8 cellular contexts compared by ENCODE assay signal in the genomic region with DNA sequence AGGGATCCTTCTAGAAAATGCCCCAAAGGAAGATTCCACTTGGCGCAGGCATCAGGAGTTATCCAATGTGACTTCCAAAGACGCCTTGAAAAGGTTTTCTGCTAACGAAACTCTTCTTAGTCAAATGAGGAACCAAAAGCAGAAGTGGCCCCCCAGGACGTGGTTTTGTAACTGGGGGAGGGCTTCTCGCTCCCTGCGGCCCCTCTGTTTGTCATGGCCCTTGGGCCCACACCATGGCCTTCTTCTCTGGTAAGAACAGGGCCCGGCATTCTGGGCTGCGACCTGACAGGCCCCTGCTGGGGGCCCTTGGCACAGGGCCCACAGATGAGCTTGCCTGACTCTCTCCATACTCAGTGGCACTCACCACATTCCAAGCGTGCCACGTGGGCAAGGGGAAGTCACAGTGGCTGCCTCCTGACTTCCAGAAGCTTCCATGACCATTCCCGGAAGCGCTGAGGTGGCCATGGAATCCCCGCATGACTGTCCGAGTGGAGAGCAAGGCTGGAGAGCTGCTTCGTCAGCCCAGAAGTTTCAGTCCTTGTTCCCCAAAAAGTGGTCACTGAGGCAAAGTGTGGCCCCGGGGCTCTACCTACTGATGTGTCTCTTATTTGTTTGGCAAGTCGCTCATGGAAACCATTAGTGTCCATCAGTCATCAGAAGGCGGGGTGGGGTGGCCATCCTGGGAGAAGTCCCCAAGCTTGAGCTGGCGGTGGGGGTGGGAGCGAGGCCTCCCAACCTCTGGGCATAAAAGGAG. TPM values are rescaled to one million over a fixed set of nuclear protein-coding genes. Genes with fewer than 3 reads are reported as not detected.
DNase-seq lines count a peak whose midpoint lies in the region; ATAC-seq and TF ChIP-seq lines count a peak whose summit lies in the region.

No MANE protein-coding gene starts in this region.

- peak; percentile 40 for ATAC-seq in GM21526 (IDR thresholded peaks at IDR 0.05; ENCODE audit: low FRiP score, unreplicated experiment)

- H3K4me1 ChIP-seq in Karpas-422 (ENCODE audit: low read length) (peaks cover 47% of the 10 kb centered on the region), breast epithelium (peaks cover 19 to 24% of the 10 kb centered on the region in 2 donors)

- H4K20me1 ChIP-seq in Karpas-422 (ENCODE audit: insufficient read depth, low read depth, low read length), result peaks cover 14% of the 10 kb centered on the region

- H3K27ac ChIP-seq in Karpas-422 (ENCODE audit: low read length), result peak overlapping the region; percentile 89
- peak overlapping the region; percentile 93 for H3K27ac ChIP-seq in breast epithelium

- no peaks in the 10 kb centered on the region for H3K9me2 ChIP-seq in Karpas-422 (replicated peaks; ENCODE audit: insufficient read depth, low read length)

- POLR2A ChIA-PET in GM10248 (lab: Yijun Ruan, JAX), result interaction anchor here (0.6 to 2.0 kb wide), 11 partner anchors 9 to 1325 kb away, joined by 3 to 11 read pairs (median 4); a partner anchor contains a TSS

- H3K9ac ChIP-seq in Karpas-422 (ENCODE audit: low read length), result peak overlapping the region; percentile 99

- H3K36me3 ChIP-seq in Karpas-422 (ENCODE audit: insufficient read depth, low read length), result peaks cover 13% of the 10 kb centered on the region
- no peaks in the 10 kb centered on the region for H3K36me3 ChIP-seq in breast epithelium

- no peak for TF ChIP-seq POLR2A in breast epithelium (IDR thresholded peaks at IDR 0.05)

- H3K9me3 ChIP-seq in Karpas-422 (ENCODE audit: low read length) (no peaks in the 10 kb centered on the region), breast epithelium (no peaks in the 10 kb centered on the region)

- H3K27me3 ChIP-seq in Karpas-422 (ENCODE audit: low read length), result no peaks in the 10 kb centered on the region
- H3K27me3 ChIP-seq in breast epithelium, result no peaks in the 10 kb centered on the region

- intact Hi-C loops in breast epithelium (cut with DNase I; ENCODE audit: low total_unique reads), result no loop called here

- TF ChIP-seq CTCF in GM10248 (IDR thresholded peaks at IDR 0.05; ENCODE audit: control extremely low read depth, extremely low read depth, low read depth, missing control alignments), result no peak
- TF ChIP-seq CTCF in breast epithelium (IDR thresholded peaks at IDR 0.05), result no peak

- H3K79me2 ChIP-seq in Karpas-422 (ENCODE audit: low read length), result peaks cover 32% of the 10 kb centered on the region

- H3K4me2 ChIP-seq in Karpas-422 (ENCODE audit: low read depth, low read length, poor library complexity, severe bottlenecking), result peak overlapping the region; percentile 99

- DNase-seq in GM10248 (ENCODE audit: extremely low spot score), result peak; percentile 91
- DNase-seq in Karpas-422, result peak; percentile 94
- DNase-seq in breast epithelium (ENCODE audit: low spot score in 2 of 2), result peak in 1 of 2 donors; percentile 42
- DNase-seq in mesenteric fat pad (ENCODE audit: low spot score), result peak; percentile 90
- DNase-seq in stimulated activated naive CD4-positive, alpha-beta T cell (lab: John Stamatoyannopoulos, UW), result no peak
- no peak for DNase-seq in D341Med (ENCODE audit: low spot score)
- DNase-seq in activated CD4-positive, alpha-beta T cell treated with anti-CD3 and anti-CD28 coated beads, Interleukin-2, amount 50 U/mL, for 4 hours, result no peak

- H3K4me3 ChIP-seq in Karpas-422 (ENCODE audit: low read length) (peak overlapping the region; percentile 97), breast epithelium (peak overlapping the region; percentile 81 to 86 (median 85))

- CTCF ChIA-PET in GM10248 (lab: Yijun Ruan, JAX), result interaction anchor here (1.4 to 1.8 kb wide), 4 partner anchors 10 to 200 kb away, joined by 5 to 9 read pairs (median 6); a partner anchor contains a TSS

- 0 out of 2 replicates have a peak overlapping the region, but pooled peaks have one; percentile 18 for H2AFZ ChIP-seq in Karpas-422 (ENCODE audit: low read length)

RNA-seq across cellular contexts. Expression of a gene that starts 0.9 kb away (rescaled TPM):
- total RNA-seq in Karpas-422 (2014; rRNA removed; shearing (Covaris generic); ENCODE audit: low replicate concordance), result 111 and 215 TPM in 2 replicates
- total RNA-seq in breast epithelium (100 to 1,000 TPM; 135 to 238 (median 181) TPM), mesenteric fat pad (277 TPM)

RNA-seq across cellular contexts. Expression of a gene that starts 11.3 kb away (rescaled TPM):
- not detected in 2 replicates for total RNA-seq in Karpas-422 (2014; rRNA removed; shearing (Covaris generic); ENCODE audit: low replicate concordance)
- under 1 TPM in 1 of 3 donors, not detected in 2; 0.16 TPM for total RNA-seq in breast epithelium
- 0.51 TPM for total RNA-seq in mesenteric fat pad

RNA-seq across cellular contexts. Expression of a gene that starts 24.2 kb away (rescaled TPM):
- total RNA-seq in Karpas-422 (2014; rRNA removed; shearing (Covaris generic); ENCODE audit: low replicate concordance), result 47.0 and 78.9 TPM in 2 replicates
- total RNA-seq in breast epithelium (10 to 100 TPM; 25.6 to 36.4 (median 31.4) TPM), mesenteric fat pad (71.3 TPM)

RNA-seq across cellular contexts. Expression of a gene that starts 26.9 kb away (rescaled TPM):
- 51.3 and 57.5 TPM in 2 replicates for total RNA-seq in Karpas-422 (2014; rRNA removed; shearing (Covaris generic); ENCODE audit: low replicate concordance)
- total RNA-seq in breast epithelium (10 to 100 TPM; 50.1 to 78.7 (median 77.7) TPM), mesenteric fat pad (43.9 TPM)

RNA-seq across cellular contexts. Expression of a gene that starts 34.7 kb away (rescaled TPM):
- 104 and 271 TPM in 2 replicates for total RNA-seq in Karpas-422 (2014; rRNA removed; shearing (Covaris generic); ENCODE audit: low replicate concordance)
- 10 to 100 TPM; 43.7 to 55.4 (median 52.4) TPM for total RNA-seq in breast epithelium
- 56.8 TPM for total RNA-seq in mesenteric fat pad

Comparison
In these comparisons a context has a peak if more than half of its experiments do, and no peak if none do; other contexts are left out.
1. DNase-seq: peak in GM10248 (single experiment), Karpas-422 (single experiment) and mesenteric fat pad (single experiment); none in stimulated activated naive CD4-positive, alpha-beta T cell (0 of 6), D341Med (single experiment) and activated CD4-positive, alpha-beta T cell treated with anti-CD3 and anti-CD28 coated beads, Interleukin-2, amount 50 U/mL, for 4 hours (0 of 2).